In the genomic region with DNA sequence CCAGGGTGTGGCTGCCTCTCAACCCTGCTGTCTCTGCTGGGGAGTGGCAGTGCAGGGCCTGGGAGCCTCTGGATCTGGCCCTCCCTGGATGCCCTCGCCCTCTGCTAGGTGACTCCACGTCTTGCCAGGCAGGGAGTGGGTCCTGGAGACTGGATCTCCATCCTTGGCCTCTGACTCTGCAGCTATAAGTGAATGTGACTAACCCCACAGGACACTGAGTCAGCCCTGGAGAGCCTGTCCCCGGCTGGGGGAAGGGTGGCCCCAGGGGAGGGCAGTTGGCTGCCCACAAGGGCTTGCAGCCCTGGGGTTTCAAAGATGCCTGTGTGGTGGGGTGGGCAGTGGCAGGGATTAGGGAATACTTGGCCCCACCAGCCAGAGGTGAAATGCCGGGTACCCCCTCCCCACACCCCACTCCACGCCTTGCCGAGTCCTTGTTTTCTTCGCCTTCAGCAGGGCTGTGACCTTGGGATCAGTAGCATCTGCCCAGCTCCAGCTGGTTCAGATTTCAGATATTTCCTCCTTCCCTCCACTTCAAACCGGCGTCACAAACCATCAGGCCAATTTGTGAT, we compare ENCODE assay signal across 1 cellular context.
TF ChIP-seq lines count a peak whose summit lies in the region.

No MANE protein-coding gene starts in this region.

TF ChIP-seq in H1, 55 proteins besides CTCF, POLR2A, EP300 and RAD21:
- TF ChIP-seq SIN3A (conservative IDR thresholded peaks at IDR 0.05 in 1 of 2, IDR thresholded peaks at IDR 0.05 in 1 of 2; ENCODE audit: low read depth in 1 of 2, low read length in 2 of 2) (no peak), TCF12 (IDR thresholded peaks at IDR 0.05; ENCODE audit: low read depth, low read length) (no peak), POU5F1 (IDR thresholded peaks at IDR 0.05; ENCODE audit: low read depth, low read length) (no peak), EZH2 (IDR thresholded peaks at IDR 0.05; ENCODE audit: low read depth, low read length, severe bottlenecking) (no peak), RXRA (IDR thresholded peaks at IDR 0.05; ENCODE audit: insufficient read depth, low read depth, low read length) (no peak), CHD2 (IDR thresholded peaks at IDR 0.05; ENCODE audit: low read length) (no peak), SIRT6 (IDR thresholded peaks at IDR 0.05; ENCODE audit: low read length) (no peak), SP4 (IDR thresholded peaks at IDR 0.05; ENCODE audit: low read length) (no peak), SIX5 (IDR thresholded peaks at IDR 0.05; ENCODE audit: low read depth, low read length) (no peak)
